ENCODE assay signal across 23 cellular contexts in the genomic region with DNA sequence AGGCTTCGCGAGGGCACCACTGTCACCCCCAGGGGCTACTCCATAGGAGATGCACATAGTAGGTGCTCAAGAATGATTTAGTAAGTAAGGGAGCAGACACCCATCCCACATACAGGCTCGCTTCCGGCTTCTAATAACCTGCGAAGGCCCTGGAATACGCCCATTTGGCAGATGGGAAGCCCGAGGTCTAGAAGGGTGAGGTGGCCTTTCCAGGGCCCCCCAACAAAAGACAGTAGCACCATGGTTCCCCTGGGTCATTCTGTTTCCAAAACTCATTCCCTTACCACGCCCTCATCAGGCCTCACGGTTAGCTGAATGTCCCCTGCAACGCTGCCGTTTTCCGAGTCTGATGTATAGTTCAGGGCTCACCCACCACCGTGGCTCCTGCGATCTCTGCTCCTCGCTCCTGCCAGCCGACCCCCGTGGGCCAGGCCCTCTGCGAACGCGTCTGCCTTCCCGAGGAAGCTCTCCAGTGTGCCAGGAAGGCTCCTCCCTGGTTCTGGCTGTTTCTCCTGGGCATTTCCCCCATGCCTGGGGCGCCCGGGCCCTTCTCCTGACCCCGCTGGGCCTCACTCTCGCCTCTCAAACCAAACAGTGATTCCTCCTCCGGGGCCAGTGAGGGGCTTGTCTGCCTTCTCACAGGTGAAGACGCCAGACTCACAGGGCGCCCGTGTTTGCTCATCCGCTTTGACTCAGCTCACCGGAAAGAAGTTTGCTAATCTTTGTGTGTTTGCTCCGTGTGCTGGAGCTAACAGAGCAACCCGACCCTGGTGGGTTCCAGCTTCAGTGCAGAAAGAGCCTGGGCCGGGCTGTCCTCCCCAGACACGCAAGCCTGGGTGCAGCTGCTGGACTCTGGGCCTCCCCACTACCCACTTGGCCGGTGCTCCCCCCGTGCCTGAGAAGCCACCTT.
DNase-seq lines count a peak whose midpoint lies in the region; ATAC-seq and TF ChIP-seq lines count a peak whose summit lies in the region.
"Had no signal": no experiment of that assay in that cellular context is flagged by ENCODE, and none has a peak within 500 bp of the region (broad histone marks: within the 10 kb centered on the region; RNA-seq: fewer than 3 reads in every experiment).

No MANE protein-coding gene starts in this region.

- H3F3A ChIP-seq in GM23338 (replicated peaks; ENCODE audit: low read depth), result no peaks in the 10 kb centered on the region
- H3F3A ChIP-seq in PC-3 (ENCODE audit: low read length, unreplicated experiment), result no peaks in the 10 kb centered on the region

- H3K4me2 ChIP-seq in GM23338 (no peak overlapping the region), PC-3 (ENCODE audit: low read length) (peak overlapping the region; percentile 79), osteoblast (ENCODE audit: insufficient read depth, low read length) (peak overlapping the region; percentile 18)

- H3K9me3 Mint-ChIP-seq in GM23338 (no peaks in the 10 kb centered on the region), CD14-positive monocyte (peaks cover 0 to 3% (median 0%) of the 10 kb centered on the region in 7 donors)
- H3K9me3 Mint-ChIP-seq: activated CD4-positive, alpha-beta T cell treated with anti-CD3 and anti-CD28 coated beads, Interleukin-2, amount 10 ng/mL, durations not matched to agents 7 days and 5 days had no signal

- H3K9me3 ChIP-seq in PC-3 (ENCODE audit: low read length), result no peaks in the 10 kb centered on the region
- H3K9me3 ChIP-seq in osteoblast (ENCODE audit: low read depth, low read length), result no peaks in the 10 kb centered on the region
- H3K9me3 ChIP-seq: breast epithelium, gastroesophageal sphincter, Peyer's patch, psoas muscle, tibial nerve had no signal

- H3K27ac ChIP-seq in GM23338 (ENCODE audit: low read depth), result no peak overlapping the region
- peak overlapping the region; percentile 95 for H3K27ac ChIP-seq in PC-3 (ENCODE audit: low read length)
- no peak overlapping the region for H3K27ac ChIP-seq in osteoblast (ENCODE audit: low read depth, low read length)
- H3K27ac ChIP-seq: breast epithelium, Peyer's patch, psoas muscle, tibial nerve had no signal

- intact Hi-C loops in PC-3 (cut with micrococcal nuclease), result no loop called here
- intact Hi-C loops in CD14-positive monocyte (cut with micrococcal nuclease), result no loop called here

- H3K36me3 Mint-ChIP-seq in GM23338 (ENCODE audit: low read depth) (no peaks in the 10 kb centered on the region), CD14-positive monocyte (no peaks in the 10 kb centered on the region)
- H3K36me3 Mint-ChIP-seq: activated naive CD4-positive, alpha-beta T cell treated with anti-CD3 and anti-CD28 coated beads, Interleukin-2, amount 50 U/mL, for 24 hours had no signal

- H3K27ac Mint-ChIP-seq in GM23338 (no peak overlapping the region; the same call in 1 of the 2 replicates), CD14-positive monocyte (peak overlapping the region in 1 of 7 donors; percentile 8)
- H3K27ac Mint-ChIP-seq: activated naive CD4-positive, alpha-beta T cell treated with anti-CD3 and anti-CD28 coated beads, Interleukin-2, amount 50 U/mL, for 24 hours had no signal

- TF ChIP-seq CTCF in GM23338 (conservative IDR thresholded peaks at IDR 0.05; ENCODE audit: low read depth in 2 of 2) (no peak), PC-3 (conservative IDR thresholded peaks at IDR 0.05; ENCODE audit: low read depth, low read length) (no peak), osteoblast (IDR thresholded peaks at IDR 0.05; ENCODE audit: extremely low read depth, low read depth, low read length) (no peak), CD14-positive monocyte (IDR thresholded peaks at IDR 0.05) (no peak)

- no peak for ATAC-seq in GM23338
- ATAC-seq in PC-3, result peak; percentile 95
- ATAC-seq in GM21447 (IDR thresholded peaks at IDR 0.05; ENCODE audit: unreplicated experiment), result no peak
- no peak for ATAC-seq in HG03432 (IDR thresholded peaks at IDR 0.05; ENCODE audit: unreplicated experiment)

- CTCF ChIA-PET in PC-3 (lab: Charles Lee), result no interaction called here

- H3K9me2 ChIP-seq in GM23338 (ENCODE audit: insufficient read depth) (no peaks in the 10 kb centered on the region), PC-3 (replicated peaks; ENCODE audit: low read length) (no peaks in the 10 kb centered on the region)

- H3K4me3 Mint-ChIP-seq in GM23338 (no peak overlapping the region), CD14-positive monocyte (no peak overlapping the region)
- H3K4me3 Mint-ChIP-seq: activated CD4-positive, alpha-beta T cell treated with anti-CD3 and anti-CD28 coated beads, Interleukin-2, amount 10 ng/mL, durations not matched to agents 7 days and 5 days; activated naive CD4-positive, alpha-beta T cell treated with anti-CD3 and anti-CD28 coated beads, Interleukin-2, amount 50 U/mL, for 24 hours had no signal

- H3K79me2 ChIP-seq in GM23338 (replicated peaks; ENCODE audit: insufficient read depth) (no peaks in the 10 kb centered on the region), PC-3 (ENCODE audit: low read length) (0 out of 2 replicates have a peak, but pooled peaks cover 10% of the 10 kb centered on the region), osteoblast (ENCODE audit: insufficient read depth, low read length) (no peaks in the 10 kb centered on the region)

- POLR2A ChIA-PET in PC-3 (lab: Charles Lee; ENCODE audit: unreplicated experiment), result no interaction called here

- H3K9ac ChIP-seq in PC-3 (ENCODE audit: low read length), result peak overlapping the region; percentile 82

- H3K4me1 ChIP-seq in GM23338 (ENCODE audit: insufficient read depth), result peaks cover 6% of the 10 kb centered on the region
- peaks cover 21% of the 10 kb centered on the region for H3K4me1 ChIP-seq in PC-3 (ENCODE audit: insufficient read depth, low read length)
- H3K4me1 ChIP-seq in osteoblast (ENCODE audit: insufficient read depth, low read length), result no peaks in the 10 kb centered on the region
- H3K4me1 ChIP-seq: breast epithelium, Peyer's patch, psoas muscle, tibial nerve had no signal

- DNase-seq in GM23338 (ENCODE audit: low spot score) (no peak), PC-3 (peak; percentile 83), left kidney (ENCODE audit: low read depth, low spot score) (peak; percentile 59), osteoblast (ENCODE audit: insufficient read length, low spot score, missing footprints) (peak; percentile 71), CD14-positive monocyte (ENCODE audit: low spot score) (no peak)
- DNase-seq in activated CD4-positive, alpha-beta T cell treated with anti-CD3 and anti-CD28 coated beads for 48 hours, result no peak
- DNase-seq: activated CD4-positive, alpha-beta T cell treated with anti-CD3 and anti-CD28 coated beads, Interleukin-2, amount 10 ng/mL, durations not matched to agents 7 days and 5 days; amygdala; HCEC 1CT; Karpas-422; NCI-H1436; NCI-H2081 treated with DMSO at 0.1 percent for 48 hours; NCI-H226; psoas muscle; T1000 had no signal

- H3K27me3 ChIP-seq in GM23338 (ENCODE audit: insufficient read depth) (no peaks in the 10 kb centered on the region), PC-3 (ENCODE audit: low read length) (no peaks in the 10 kb centered on the region), osteoblast (ENCODE audit: insufficient read depth, low read length) (peaks cover 32% of the 10 kb centered on the region)
- H3K27me3 ChIP-seq: Peyer's patch, tibial nerve had no signal

- H2AFZ ChIP-seq in GM23338 (peak overlapping the region; percentile 52; the same call in 1 of the 2 replicates), PC-3 (ENCODE audit: low read length) (peak overlapping the region; percentile 72), osteoblast (ENCODE audit: low read length) (no peak overlapping the region)

- H3K4me1 Mint-ChIP-seq in GM23338 (peaks cover 11% of the 10 kb centered on the region), CD14-positive monocyte (no peaks in the 10 kb centered on the region)
- H3K4me1 Mint-ChIP-seq: activated CD4-positive, alpha-beta T cell treated with anti-CD3 and anti-CD28 coated beads, Interleukin-2, amount 10 ng/mL, durations not matched to agents 7 days and 5 days; activated naive CD4-positive, alpha-beta T cell treated with anti-CD3 and anti-CD28 coated beads, Interleukin-2, amount 50 U/mL, for 24 hours had no signal

- H3K27me3 Mint-ChIP-seq in GM23338 (ENCODE audit: insufficient read depth, low read depth, poor library complexity) (peaks cover 10% of the 10 kb centered on the region), CD14-positive monocyte (ENCODE audit: low read depth in 3 of 3) (peaks cover 3 to 10% (median 8%) of the 10 kb centered on the region in 3 donors)
- H3K27me3 Mint-ChIP-seq: activated naive CD4-positive, alpha-beta T cell treated with anti-CD3 and anti-CD28 coated beads, Interleukin-2, amount 50 U/mL, for 24 hours had no signal

- H3K4me3 ChIP-seq in GM23338 (no peak overlapping the region), PC-3 (ENCODE audit: low read length) (peak overlapping the region; percentile 55), osteoblast (ENCODE audit: insufficient read depth, low read length) (no peak overlapping the region)
- H3K4me3 ChIP-seq: breast epithelium, gastroesophageal sphincter, lung, Peyer's patch, psoas muscle, tibial nerve had no signal

- H3K36me3 ChIP-seq in GM23338 (ENCODE audit: insufficient read depth), result no peaks in the 10 kb centered on the region
- H3K36me3 ChIP-seq in PC-3 (ENCODE audit: low read depth, low read length), result no peaks in the 10 kb centered on the region
- no peaks in the 10 kb centered on the region for H3K36me3 ChIP-seq in osteoblast (ENCODE audit: insufficient read depth, low read length)
- H3K36me3 ChIP-seq: breast epithelium, gastroesophageal sphincter, Peyer's patch, tibial nerve had no signal

- BruUV-seq in PC-3 (replicated peaks; lab: Mats Ljungman, UMichigan), result TSS peak; percentile 84

- no peaks in the 10 kb centered on the region for H4K20me1 ChIP-seq in GM23338 (replicated peaks; ENCODE audit: insufficient read depth)
- no peaks in the 10 kb centered on the region for H4K20me1 ChIP-seq in PC-3 (ENCODE audit: low read length)
- H4K20me1 ChIP-seq in osteoblast (ENCODE audit: insufficient read depth, low read length), result no peaks in the 10 kb centered on the region

TF ChIP-seq in GM23338, 12 proteins besides CTCF, POLR2A, EP300 and RAD21:
- TF ChIP-seq ZNF331 (CRISPR knock-in tag; IDR thresholded peaks at IDR 0.05; ENCODE audit: low read depth) (no peak), EZH2 (IDR thresholded peaks at IDR 0.05; ENCODE audit: low read depth, unreplicated experiment) (no peak)

Comparison
In these comparisons a context has a peak if more than half of its experiments do, and no peak if none do; other contexts are left out.
1. DNase-seq: peak in PC-3 (single experiment), left kidney (single experiment) and osteoblast (single experiment); none in GM23338 (single experiment), activated CD4-positive, alpha-beta T cell treated with anti-CD3 and anti-CD28 coated beads for 48 hours (single experiment) and CD14-positive monocyte (single experiment).